Comparison of ENCODE assay signal across 9 cellular contexts in the genomic region with DNA sequence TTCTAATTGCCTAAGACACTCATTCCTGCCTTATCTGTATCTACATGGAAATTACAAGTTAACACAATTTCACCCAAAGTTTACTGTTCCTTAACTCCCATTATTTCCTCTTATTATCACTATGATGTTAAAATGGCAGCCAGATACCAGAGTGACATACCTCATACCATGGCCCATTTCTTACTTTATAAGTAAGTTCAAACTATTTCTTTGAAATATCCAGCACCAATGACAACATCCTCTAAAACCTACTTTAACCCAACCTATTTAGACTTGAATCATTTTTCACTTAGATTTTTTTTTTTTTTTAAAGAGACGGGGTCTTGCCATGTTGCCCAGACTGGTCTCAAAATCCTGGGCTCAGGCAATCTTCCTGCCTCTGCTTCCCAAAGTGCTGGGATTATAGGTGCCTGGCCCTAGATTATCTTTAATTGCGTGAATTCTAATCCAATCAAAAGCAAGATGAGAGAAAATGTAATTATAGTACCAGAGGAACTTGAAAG.
"Had no signal": no experiment of that assay in that cellular context is flagged by ENCODE, and none has a peak within 500 bp of the region (broad histone marks: within the 10 kb centered on the region; RNA-seq: fewer than 3 reads in every experiment).

No MANE protein-coding gene starts in this region.

- H3K9me3 ChIP-seq: colonic mucosa, SK-N-SH, tibial nerve had no signal

- H3K4me3 ChIP-seq: colonic mucosa, tibial nerve had no signal

- H3K4me2 ChIP-seq: SK-N-SH had no signal

- H3K27ac ChIP-seq: colonic mucosa, tibial nerve had no signal

- H3K4me1 ChIP-seq: colonic mucosa had no signal

- H3K9me2 ChIP-seq: SK-N-SH had no signal

- H3K36me3 ChIP-seq: colonic mucosa, tibial nerve had no signal

- H3K9ac ChIP-seq: SK-N-SH had no signal

- H3K27me3 ChIP-seq: colonic mucosa, tibial nerve had no signal

- DNase-seq: activated effector memory CD4-positive, alpha-beta T cell treated with Interleukin-2 at 50 U/mL for 16 hours; colonic mucosa; effector CD8-positive, alpha-beta T cell; hypothalamus; kidney glomerular epithelial cell; SK-N-SH; stimulated activated CD4-positive, alpha-beta T cell treated with anti-CD3 and anti-CD28 coated beads, Interleukin-15, amount 100 ng/mL, for 24 hours; stimulated activated CD4-positive, alpha-beta T cell treated with anti-CD3 and anti-CD28 coated beads, Interleukin-4, amount 100 ng/mL, for 4 hours had no signal
